Comparison of ENCODE assay signal across 1 cellular context in genomic region chr13:87234981-87235380, GRCh38.
TF ChIP-seq lines count a peak whose summit lies in the region.

No MANE protein-coding gene starts in this region.

TF ChIP-seq in IMR-90, 13 proteins besides CTCF, POLR2A, EP300 and RAD21:
- TF ChIP-seq FOS (IDR thresholded peaks at IDR 0.05; ENCODE audit: low read depth, low read length) (no peak), MAFK (IDR thresholded peaks at IDR 0.05; ENCODE audit: low read depth, low read length) (no peak), SMC3 (IDR thresholded peaks at IDR 0.05; ENCODE audit: low read depth, low read length) (no peak), CHD1 (IDR thresholded peaks at IDR 0.05; ENCODE audit: low read depth, low read length) (no peak), MAZ (IDR thresholded peaks at IDR 0.05; ENCODE audit: borderline replicate concordance, low read depth, low read length) (no peak), ELK1 (IDR thresholded peaks at IDR 0.05; ENCODE audit: borderline replicate concordance, low read depth, low read length) (no peak), USF2 (IDR thresholded peaks at IDR 0.05; ENCODE audit: low read depth, low read length) (no peak), RCOR1 (IDR thresholded peaks at IDR 0.05; ENCODE audit: insufficient replicate concordance, low read length) (no peak), BHLHE40 (IDR thresholded peaks at IDR 0.05; ENCODE audit: low read depth, low read length) (no peak)
